Comparison of ENCODE assay signal across 1 cellular context in the genomic region with DNA sequence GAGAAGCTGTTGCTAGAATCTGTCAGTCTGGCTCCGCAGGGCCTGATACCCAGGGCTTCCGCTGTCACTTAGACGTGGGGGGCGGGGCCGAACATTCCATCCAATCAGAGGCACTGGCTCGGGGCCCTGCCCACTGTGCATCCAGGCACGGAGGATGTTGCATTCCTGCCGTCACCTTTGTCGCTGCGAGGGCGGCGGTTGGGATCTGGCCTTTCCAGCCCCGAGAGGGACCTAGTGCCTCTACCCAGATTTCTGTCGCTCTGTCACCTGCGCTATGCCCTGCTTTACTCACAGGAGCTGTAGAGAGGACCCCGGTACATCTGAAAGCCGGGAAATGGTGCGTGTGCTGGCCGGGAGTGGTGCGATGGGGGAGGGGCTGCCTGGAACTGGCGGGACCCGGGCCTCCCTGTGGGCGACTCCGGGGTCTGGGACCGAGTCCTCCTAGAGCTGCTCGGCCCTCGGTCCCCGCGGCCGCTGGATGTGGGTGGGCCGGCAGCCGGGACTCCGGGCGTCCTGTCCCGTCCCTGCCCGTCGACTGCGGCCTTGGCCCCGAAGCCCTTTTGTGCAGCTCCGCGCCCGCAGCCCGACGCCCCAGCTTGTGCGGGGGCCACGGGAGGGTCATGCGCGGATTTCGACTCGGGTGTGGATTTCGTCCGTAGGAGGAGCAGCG.
TF ChIP-seq lines count a peak whose summit lies in the region.

A gene (plus strand): TSS at position 133 of the 670 bp plus-strand sequence. CDS start 142 bp downstream, at position 275.

TF ChIP-seq in HepG2, 621 proteins besides CTCF, POLR2A, EP300 and RAD21 (continued from another document and continues in another):
- TF ChIP-seq, protein P1, sequence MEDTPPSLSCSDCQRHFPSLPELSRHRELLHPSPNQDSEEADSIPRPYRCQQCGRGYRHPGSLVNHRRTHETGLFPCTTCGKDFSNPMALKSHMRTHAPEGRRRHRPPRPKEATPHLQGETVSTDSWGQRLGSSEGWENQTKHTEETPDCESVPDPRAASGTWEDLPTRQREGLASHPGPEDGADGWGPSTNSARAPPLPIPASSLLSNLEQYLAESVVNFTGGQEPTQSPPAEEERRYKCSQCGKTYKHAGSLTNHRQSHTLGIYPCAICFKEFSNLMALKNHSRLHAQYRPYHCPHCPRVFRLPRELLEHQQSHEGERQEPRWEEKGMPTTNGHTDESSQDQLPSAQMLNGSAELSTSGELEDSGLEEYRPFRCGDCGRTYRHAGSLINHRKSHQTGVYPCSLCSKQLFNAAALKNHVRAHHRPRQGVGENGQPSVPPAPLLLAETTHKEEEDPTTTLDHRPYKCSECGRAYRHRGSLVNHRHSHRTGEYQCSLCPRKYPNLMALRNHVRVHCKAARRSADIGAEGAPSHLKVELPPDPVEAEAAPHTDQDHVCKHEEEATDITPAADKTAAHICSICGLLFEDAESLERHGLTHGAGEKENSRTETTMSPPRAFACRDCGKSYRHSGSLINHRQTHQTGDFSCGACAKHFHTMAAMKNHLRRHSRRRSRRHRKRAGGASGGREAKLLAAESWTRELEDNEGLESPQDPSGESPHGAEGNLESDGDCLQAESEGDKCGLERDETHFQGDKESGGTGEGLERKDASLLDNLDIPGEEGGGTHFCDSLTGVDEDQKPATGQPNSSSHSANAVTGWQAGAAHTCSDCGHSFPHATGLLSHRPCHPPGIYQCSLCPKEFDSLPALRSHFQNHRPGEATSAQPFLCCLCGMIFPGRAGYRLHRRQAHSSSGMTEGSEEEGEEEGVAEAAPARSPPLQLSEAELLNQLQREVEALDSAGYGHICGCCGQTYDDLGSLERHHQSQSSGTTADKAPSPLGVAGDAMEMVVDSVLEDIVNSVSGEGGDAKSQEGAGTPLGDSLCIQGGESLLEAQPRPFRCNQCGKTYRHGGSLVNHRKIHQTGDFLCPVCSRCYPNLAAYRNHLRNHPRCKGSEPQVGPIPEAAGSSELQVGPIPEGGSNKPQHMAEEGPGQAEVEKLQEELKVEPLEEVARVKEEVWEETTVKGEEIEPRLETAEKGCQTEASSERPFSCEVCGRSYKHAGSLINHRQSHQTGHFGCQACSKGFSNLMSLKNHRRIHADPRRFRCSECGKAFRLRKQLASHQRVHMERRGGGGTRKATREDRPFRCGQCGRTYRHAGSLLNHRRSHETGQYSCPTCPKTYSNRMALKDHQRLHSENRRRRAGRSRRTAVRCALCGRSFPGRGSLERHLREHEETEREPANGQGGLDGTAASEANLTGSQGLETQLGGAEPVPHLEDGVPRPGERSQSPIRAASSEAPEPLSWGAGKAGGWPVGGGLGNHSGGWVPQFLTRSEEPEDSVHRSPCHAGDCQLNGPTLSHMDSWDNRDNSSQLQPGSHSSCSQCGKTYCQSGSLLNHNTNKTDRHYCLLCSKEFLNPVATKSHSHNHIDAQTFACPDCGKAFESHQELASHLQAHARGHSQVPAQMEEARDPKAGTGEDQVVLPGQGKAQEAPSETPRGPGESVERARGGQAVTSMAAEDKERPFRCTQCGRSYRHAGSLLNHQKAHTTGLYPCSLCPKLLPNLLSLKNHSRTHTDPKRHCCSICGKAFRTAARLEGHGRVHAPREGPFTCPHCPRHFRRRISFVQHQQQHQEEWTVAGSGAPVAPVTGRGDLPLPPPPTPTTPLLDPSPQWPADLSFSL (CRISPR knock-in tag; IDR thresholded peaks at IDR 0.05): peak; percentile 56; the same call in 1 of the 2 replicates
- TF ChIP-seq, protein P2, sequence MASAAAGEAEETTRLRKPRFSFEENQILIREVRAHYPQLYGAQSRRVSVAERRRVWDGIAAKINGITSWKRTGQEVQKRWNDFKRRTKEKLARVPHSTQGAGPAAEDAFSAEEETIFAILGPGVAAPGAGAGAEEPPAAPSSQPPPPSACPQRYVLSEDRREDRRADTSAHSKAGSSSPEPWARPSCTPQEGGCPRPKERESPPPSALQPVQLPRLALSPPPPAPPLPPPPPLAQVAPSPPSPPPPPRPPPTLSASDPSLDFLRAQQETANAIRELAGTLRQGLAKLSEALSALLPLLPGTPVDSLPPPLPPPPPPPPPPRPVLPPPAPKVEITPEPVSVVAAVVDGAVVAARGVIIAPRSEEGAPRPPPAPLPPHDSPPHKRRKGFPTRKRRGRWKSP (CRISPR knock-in tag; IDR thresholded peaks at IDR 0.05): peak; percentile 76; the same call in 1 of the 2 replicates
- TF ChIP-seq ZNF180 (CRISPR knock-in tag; IDR thresholded peaks at IDR 0.05; ENCODE audit: borderline replicate concordance, low read depth) (peak; percentile 69; the same call in 1 of the 2 replicates), MEF2D (CRISPR knock-in tag; IDR thresholded peaks at IDR 0.05) (no peak; the same call in 1 of the 2 replicates), ZNF747 (CRISPR knock-in tag; IDR thresholded peaks at IDR 0.05; ENCODE audit: borderline replicate concordance) (0 out of 2 replicates have a peak, but pooled peaks have one; percentile 28), KLF15 (CRISPR knock-in tag; IDR thresholded peaks at IDR 0.05; ENCODE audit: borderline replicate concordance) (peak; percentile 76; the same call in 1 of the 2 replicates), GATAD1 (CRISPR knock-in tag; IDR thresholded peaks at IDR 0.05) (no peak), MAZ (IDR thresholded peaks at IDR 0.05; ENCODE audit: borderline replicate concordance, low read depth, low read length) (no peak; the same call in 1 of the 2 replicates), MAZ (CRISPR knock-in tag; IDR thresholded peaks at IDR 0.05; ENCODE audit: low read depth) (0 out of 2 replicates have a peak, but pooled peaks have one; percentile 30), LCORL (IDR thresholded peaks at IDR 0.05) (no peak), LCORL (CRISPR knock-in tag; IDR thresholded peaks at IDR 0.05) (peak; percentile 30; the same call in 1 of the 2 replicates), GABPB1 (CRISPR knock-in tag; IDR thresholded peaks at IDR 0.05) (peak; percentile 72), ZNF44 (CRISPR knock-in tag; IDR thresholded peaks at IDR 0.05) (peak; percentile 95; the same call in 1 of the 2 replicates), ARID2 (CRISPR knock-in tag; IDR thresholded peaks at IDR 0.05; ENCODE audit: borderline replicate concordance) (peak; percentile 38; the same call in 1 of the 2 replicates), ZSCAN25 (CRISPR knock-in tag; IDR thresholded peaks at IDR 0.05) (peak; percentile 44; the same call in 1 of the 2 replicates), ZNF598 (CRISPR knock-in tag; IDR thresholded peaks at IDR 0.05; ENCODE audit: borderline replicate concordance) (peak; percentile 96), HNRNPL (IDR thresholded peaks at IDR 0.05; ENCODE audit: low read depth, low read length) (no peak), ZNF547 (CRISPR knock-in tag; IDR thresholded peaks at IDR 0.05) (peak; percentile 86; the same call in 1 of the 2 replicates)
- TF ChIP-seq, protein P3, sequence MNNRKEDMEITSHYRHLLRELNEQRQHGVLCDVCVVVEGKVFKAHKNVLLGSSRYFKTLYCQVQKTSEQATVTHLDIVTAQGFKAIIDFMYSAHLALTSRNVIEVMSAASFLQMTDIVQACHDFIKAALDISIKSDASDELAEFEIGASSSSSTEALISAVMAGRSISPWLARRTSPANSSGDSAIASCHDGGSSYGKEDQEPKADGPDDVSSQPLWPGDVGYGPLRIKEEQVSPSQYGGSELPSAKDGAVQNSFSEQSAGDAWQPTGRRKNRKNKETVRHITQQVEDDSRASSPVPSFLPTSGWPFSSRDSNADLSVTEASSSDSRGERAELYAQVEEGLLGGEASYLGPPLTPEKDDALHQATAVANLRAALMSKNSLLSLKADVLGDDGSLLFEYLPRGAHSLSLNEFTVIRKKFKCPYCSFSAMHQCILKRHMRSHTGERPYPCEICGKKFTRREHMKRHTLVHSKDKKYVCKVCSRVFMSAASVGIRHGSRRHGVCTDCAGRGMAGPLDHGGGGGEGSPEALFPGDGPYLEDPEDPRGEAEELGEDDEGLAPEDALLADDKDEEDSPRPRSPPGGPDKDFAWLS (CRISPR knock-in tag; IDR thresholded peaks at IDR 0.05; ENCODE audit: borderline replicate concordance): no peak
- TF ChIP-seq, protein P4, sequence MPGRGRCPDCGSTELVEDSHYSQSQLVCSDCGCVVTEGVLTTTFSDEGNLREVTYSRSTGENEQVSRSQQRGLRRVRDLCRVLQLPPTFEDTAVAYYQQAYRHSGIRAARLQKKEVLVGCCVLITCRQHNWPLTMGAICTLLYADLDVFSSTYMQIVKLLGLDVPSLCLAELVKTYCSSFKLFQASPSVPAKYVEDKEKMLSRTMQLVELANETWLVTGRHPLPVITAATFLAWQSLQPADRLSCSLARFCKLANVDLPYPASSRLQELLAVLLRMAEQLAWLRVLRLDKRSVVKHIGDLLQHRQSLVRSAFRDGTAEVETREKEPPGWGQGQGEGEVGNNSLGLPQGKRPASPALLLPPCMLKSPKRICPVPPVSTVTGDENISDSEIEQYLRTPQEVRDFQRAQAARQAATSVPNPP (CRISPR knock-in tag; IDR thresholded peaks at IDR 0.05): 0 out of 2 replicates have a peak, but pooled peaks have one; percentile 49
- TF ChIP-seq, protein P5, sequence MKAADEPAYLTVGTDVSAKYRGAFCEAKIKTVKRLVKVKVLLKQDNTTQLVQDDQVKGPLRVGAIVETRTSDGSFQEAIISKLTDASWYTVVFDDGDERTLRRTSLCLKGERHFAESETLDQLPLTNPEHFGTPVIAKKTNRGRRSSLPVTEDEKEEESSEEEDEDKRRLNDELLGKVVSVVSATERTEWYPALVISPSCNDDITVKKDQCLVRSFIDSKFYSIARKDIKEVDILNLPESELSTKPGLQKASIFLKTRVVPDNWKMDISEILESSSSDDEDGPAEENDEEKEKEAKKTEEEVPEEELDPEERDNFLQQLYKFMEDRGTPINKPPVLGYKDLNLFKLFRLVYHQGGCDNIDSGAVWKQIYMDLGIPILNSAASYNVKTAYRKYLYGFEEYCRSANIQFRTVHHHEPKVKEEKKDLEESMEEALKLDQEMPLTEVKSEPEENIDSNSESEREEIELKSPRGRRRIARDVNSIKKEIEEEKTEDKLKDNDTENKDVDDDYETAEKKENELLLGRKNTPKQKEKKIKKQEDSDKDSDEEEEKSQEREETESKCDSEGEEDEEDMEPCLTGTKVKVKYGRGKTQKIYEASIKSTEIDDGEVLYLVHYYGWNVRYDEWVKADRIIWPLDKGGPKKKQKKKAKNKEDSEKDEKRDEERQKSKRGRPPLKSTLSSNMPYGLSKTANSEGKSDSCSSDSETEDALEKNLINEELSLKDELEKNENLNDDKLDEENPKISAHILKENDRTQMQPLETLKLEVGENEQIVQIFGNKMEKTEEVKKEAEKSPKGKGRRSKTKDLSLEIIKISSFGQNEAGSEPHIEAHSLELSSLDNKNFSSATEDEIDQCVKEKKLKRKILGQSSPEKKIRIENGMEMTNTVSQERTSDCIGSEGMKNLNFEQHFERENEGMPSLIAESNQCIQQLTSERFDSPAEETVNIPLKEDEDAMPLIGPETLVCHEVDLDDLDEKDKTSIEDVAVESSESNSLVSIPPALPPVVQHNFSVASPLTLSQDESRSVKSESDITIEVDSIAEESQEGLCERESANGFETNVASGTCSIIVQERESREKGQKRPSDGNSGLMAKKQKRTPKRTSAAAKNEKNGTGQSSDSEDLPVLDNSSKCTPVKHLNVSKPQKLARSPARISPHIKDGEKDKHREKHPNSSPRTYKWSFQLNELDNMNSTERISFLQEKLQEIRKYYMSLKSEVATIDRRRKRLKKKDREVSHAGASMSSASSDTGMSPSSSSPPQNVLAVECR (CRISPR knock-in tag; IDR thresholded peaks at IDR 0.05; ENCODE audit: borderline replicate concordance): peak; percentile 83; the same call in 1 of the 2 replicates
- TF ChIP-seq, protein P6, sequence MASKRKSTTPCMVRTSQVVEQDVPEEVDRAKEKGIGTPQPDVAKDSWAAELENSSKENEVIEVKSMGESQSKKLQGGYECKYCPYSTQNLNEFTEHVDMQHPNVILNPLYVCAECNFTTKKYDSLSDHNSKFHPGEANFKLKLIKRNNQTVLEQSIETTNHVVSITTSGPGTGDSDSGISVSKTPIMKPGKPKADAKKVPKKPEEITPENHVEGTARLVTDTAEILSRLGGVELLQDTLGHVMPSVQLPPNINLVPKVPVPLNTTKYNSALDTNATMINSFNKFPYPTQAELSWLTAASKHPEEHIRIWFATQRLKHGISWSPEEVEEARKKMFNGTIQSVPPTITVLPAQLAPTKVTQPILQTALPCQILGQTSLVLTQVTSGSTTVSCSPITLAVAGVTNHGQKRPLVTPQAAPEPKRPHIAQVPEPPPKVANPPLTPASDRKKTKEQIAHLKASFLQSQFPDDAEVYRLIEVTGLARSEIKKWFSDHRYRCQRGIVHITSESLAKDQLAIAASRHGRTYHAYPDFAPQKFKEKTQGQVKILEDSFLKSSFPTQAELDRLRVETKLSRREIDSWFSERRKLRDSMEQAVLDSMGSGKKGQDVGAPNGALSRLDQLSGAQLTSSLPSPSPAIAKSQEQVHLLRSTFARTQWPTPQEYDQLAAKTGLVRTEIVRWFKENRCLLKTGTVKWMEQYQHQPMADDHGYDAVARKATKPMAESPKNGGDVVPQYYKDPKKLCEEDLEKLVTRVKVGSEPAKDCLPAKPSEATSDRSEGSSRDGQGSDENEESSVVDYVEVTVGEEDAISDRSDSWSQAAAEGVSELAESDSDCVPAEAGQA (IDR thresholded peaks at IDR 0.05; ENCODE audit: low read depth): no peak
- TF ChIP-seq, protein P6 (CRISPR knock-in tag; IDR thresholded peaks at IDR 0.05; ENCODE audit: borderline replicate concordance): no peak
- TF ChIP-seq, protein P7, sequence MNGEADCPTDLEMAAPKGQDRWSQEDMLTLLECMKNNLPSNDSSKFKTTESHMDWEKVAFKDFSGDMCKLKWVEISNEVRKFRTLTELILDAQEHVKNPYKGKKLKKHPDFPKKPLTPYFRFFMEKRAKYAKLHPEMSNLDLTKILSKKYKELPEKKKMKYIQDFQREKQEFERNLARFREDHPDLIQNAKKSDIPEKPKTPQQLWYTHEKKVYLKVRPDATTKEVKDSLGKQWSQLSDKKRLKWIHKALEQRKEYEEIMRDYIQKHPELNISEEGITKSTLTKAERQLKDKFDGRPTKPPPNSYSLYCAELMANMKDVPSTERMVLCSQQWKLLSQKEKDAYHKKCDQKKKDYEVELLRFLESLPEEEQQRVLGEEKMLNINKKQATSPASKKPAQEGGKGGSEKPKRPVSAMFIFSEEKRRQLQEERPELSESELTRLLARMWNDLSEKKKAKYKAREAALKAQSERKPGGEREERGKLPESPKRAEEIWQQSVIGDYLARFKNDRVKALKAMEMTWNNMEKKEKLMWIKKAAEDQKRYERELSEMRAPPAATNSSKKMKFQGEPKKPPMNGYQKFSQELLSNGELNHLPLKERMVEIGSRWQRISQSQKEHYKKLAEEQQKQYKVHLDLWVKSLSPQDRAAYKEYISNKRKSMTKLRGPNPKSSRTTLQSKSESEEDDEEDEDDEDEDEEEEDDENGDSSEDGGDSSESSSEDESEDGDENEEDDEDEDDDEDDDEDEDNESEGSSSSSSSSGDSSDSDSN (CRISPR knock-in tag; IDR thresholded peaks at IDR 0.05): peak; percentile 12; the same call in 1 of the 2 replicates
